ENCODE assay signal across 11 cellular contexts in genomic region chr17:79992657-79993389, GRCh38. TPM values are rescaled to one million over a fixed set of nuclear protein-coding genes. Genes with fewer than 3 reads are reported as not detected.
A peak's percentile ranks its signal among the peaks of the same experiment; 100 is the strongest.
DNase-seq lines count a peak whose midpoint lies in the region; ATAC-seq and TF ChIP-seq lines count a peak whose summit lies in the region.
"Had no signal": no experiment of that assay in that cellular context is flagged by ENCODE, and none has a peak within 500 bp of the region (broad histone marks: within the 10 kb centered on the region; RNA-seq: fewer than 3 reads in every experiment).

No MANE protein-coding gene starts in this region.

- H4K8ac ChIP-seq in mesendoderm (ENCODE audit: low read depth, low read length), result no peak overlapping the region

- peaks cover 9% of the 10 kb centered on the region for H3K4me1 ChIP-seq in mesendoderm (ENCODE audit: control insufficient read depth, low read depth, low read length)

- H3K4me3 ChIP-seq in HL-60 (replicated peaks; ENCODE audit: insufficient read depth, low read length) (no peak overlapping the region), mesendoderm (ENCODE audit: low read length) (no peak overlapping the region), MG63 (no peak overlapping the region)

- H3K27ac Mint-ChIP-seq in activated naive CD8-positive, alpha-beta T cell treated with anti-CD3 and anti-CD28 coated beads, Interleukin-2, amount 50 U/mL, for 24 hours, result peak overlapping the region; percentile 93

- peaks cover 73% of the 10 kb centered on the region for H3K4me1 Mint-ChIP-seq in activated naive CD8-positive, alpha-beta T cell treated with anti-CD3 and anti-CD28 coated beads, Interleukin-2, amount 50 U/mL, for 24 hours

- no peak overlapping the region for H3K23ac ChIP-seq in mesendoderm (ENCODE audit: low read length)

- peaks cover 16% of the 10 kb centered on the region for H3K27me3 ChIP-seq in HL-60 (ENCODE audit: insufficient read depth, poor library complexity, severe bottlenecking)
- H3K27me3 ChIP-seq in mesendoderm (ENCODE audit: insufficient read depth, low read length, poor library complexity), result no peaks in the 10 kb centered on the region
- no peaks in the 10 kb centered on the region for H3K27me3 ChIP-seq in MG63
- H3K27me3 ChIP-seq: SJSA1 had no signal

- POLR2A ChIA-PET in GM10248 (lab: Yijun Ruan, JAX), result no interaction called here

- no peak overlapping the region for H2AK5ac ChIP-seq in mesendoderm (ENCODE audit: low read length)

- no peak overlapping the region for H2BK120ac ChIP-seq in mesendoderm (ENCODE audit: low read depth, low read length)

- peaks cover 12% of the 10 kb centered on the region for H3K79me1 ChIP-seq in mesendoderm (ENCODE audit: low read length)

- TF ChIP-seq CTCF in HL-60 (IDR thresholded peaks at IDR 0.05; ENCODE audit: insufficient read depth, low read length) (no peak), GM10248 (IDR thresholded peaks at IDR 0.05; ENCODE audit: control extremely low read depth, extremely low read depth, low read depth, missing control alignments) (no peak)

- H3K4me2 ChIP-seq in mesendoderm (ENCODE audit: low read length), result no peak overlapping the region

- no peak overlapping the region for H2BK5ac ChIP-seq in mesendoderm (ENCODE audit: low read length)

- H3K4ac ChIP-seq in mesendoderm (ENCODE audit: low read depth, low read length), result peak overlapping the region; percentile 44

- peak overlapping the region; percentile 83 for H3K4me3 Mint-ChIP-seq in activated naive CD8-positive, alpha-beta T cell treated with anti-CD3 and anti-CD28 coated beads, Interleukin-2, amount 50 U/mL, for 24 hours

- WGBS in mesendoderm (ENCODE audit: extremely low coverage, insufficient coverage, low lambda C conversion rate), result no CpG with 5 or more reads among the region's 9 CpGs

- H3K56ac ChIP-seq in mesendoderm (ENCODE audit: low read length), result peak overlapping the region; percentile 81

- CTCF ChIA-PET in GM10248 (lab: Yijun Ruan, JAX), result interaction anchor here (1.0 to 3.7 kb wide), 7 partner anchors 11 to 51 kb away, joined by 4 to 19 read pairs (median 5); no protein-coding TSS in a partner anchor

- H3K9me3 Mint-ChIP-seq in activated naive CD8-positive, alpha-beta T cell treated with anti-CD3 and anti-CD28 coated beads, Interleukin-2, amount 50 U/mL, for 24 hours, result no peaks in the 10 kb centered on the region

- DNase-seq in AG08396 (ENCODE audit: low spot score) (peak; percentile 39), HL-60 (ENCODE audit: low read depth in 1 of 2, low spot score in 1 of 2) (no peak), mesendoderm (peak; percentile 38), GM10248 (ENCODE audit: extremely low spot score) (no peak), MG63 (no peak), COLO829 (ENCODE audit: low spot score) (no peak)
- DNase-seq in activated naive CD8-positive, alpha-beta T cell treated with anti-CD3 and anti-CD28 coated beads, Interleukin-2, amount 50 U/mL, for 24 hours, result peak; percentile 20
- DNase-seq: dermis blood vessel endothelial cell had no signal

- H3K27ac ChIP-seq in HL-60 (replicated peaks), result peak overlapping the region; percentile 53
- peak overlapping the region; percentile 31 for H3K27ac ChIP-seq in mesendoderm (ENCODE audit: low read depth, low read length)
- H3K27ac ChIP-seq: SJSA1, tibial artery had no signal

- no peak for ATAC-seq in activated naive CD8-positive, alpha-beta T cell treated with anti-CD3 and anti-CD28 coated beads, Interleukin-2, amount 50 U/mL, for 24 hours
- ATAC-seq in GM19035 (IDR thresholded peaks at IDR 0.05; ENCODE audit: unreplicated experiment), result no peak

- no peak overlapping the region for H2BK15ac ChIP-seq in mesendoderm (replicated peaks; ENCODE audit: low read depth)

- H3K9ac ChIP-seq in mesendoderm (ENCODE audit: low read length), result peak overlapping the region; percentile 43

- no peaks in the 10 kb centered on the region for H3K27me3 Mint-ChIP-seq in activated naive CD8-positive, alpha-beta T cell treated with anti-CD3 and anti-CD28 coated beads, Interleukin-2, amount 50 U/mL, for 24 hours

- no peaks in the 10 kb centered on the region for H3K36me3 ChIP-seq in mesendoderm (ENCODE audit: control insufficient read depth, insufficient read depth, low read length)
- no peaks in the 10 kb centered on the region for H3K36me3 ChIP-seq in MG63
- H3K36me3 ChIP-seq: tibial artery had no signal

- H3K79me2 ChIP-seq in mesendoderm (ENCODE audit: control insufficient read depth, insufficient read depth, low read length), result peaks cover 2% of the 10 kb centered on the region

- H3K36me3 Mint-ChIP-seq in activated naive CD8-positive, alpha-beta T cell treated with anti-CD3 and anti-CD28 coated beads, Interleukin-2, amount 50 U/mL, for 24 hours (ENCODE audit: low read depth), result no peaks in the 10 kb centered on the region

- H3K18ac ChIP-seq in mesendoderm (ENCODE audit: low read length), result peak overlapping the region; percentile 2

- H3K9me3 ChIP-seq in MG63, result no peaks in the 10 kb centered on the region
- H3K9me3 ChIP-seq: SJSA1, tibial artery had no signal

- H4K5ac ChIP-seq in mesendoderm (ENCODE audit: low read length), result no peak overlapping the region

RNA-seq across cellular contexts. Expression of gene TBC1D16, which starts 42.8 kb away (rescaled TPM):
- polyA plus RNA-seq in mesendoderm (2013, experiment 1 of 2), result 29.6 TPM
- 29.8 TPM for polyA plus RNA-seq in mesendoderm (2013, experiment 2 of 2)
- total RNA-seq in MG63 (2014; rRNA removed; shearing (Covaris generic); ENCODE audit: low replicate concordance), result 15.0 and 23.6 TPM in 2 replicates

RNA-seq across cellular contexts. Expression of gene CCDC40, which starts 43.6 kb away (rescaled TPM):
- polyA plus RNA-seq in mesendoderm (2013, experiment 1 of 2), result 1.8 TPM
- 1.7 TPM for polyA plus RNA-seq in mesendoderm (2013, experiment 2 of 2)
- 5.4 and 9.7 TPM in 2 replicates for total RNA-seq in MG63 (2014; rRNA removed; shearing (Covaris generic); ENCODE audit: low replicate concordance)

Comparison
In these comparisons a context has a peak if more than half of its experiments do, and no peak if none do; other contexts are left out.
1. DNase-seq: peak in AG08396 (single experiment), activated naive CD8-positive, alpha-beta T cell treated with anti-CD3 and anti-CD28 coated beads, Interleukin-2, amount 50 U/mL, for 24 hours (single experiment) and mesendoderm (single experiment); none in HL-60 (0 of 2), GM10248 (single experiment), MG63 (single experiment) and COLO829 (single experiment).